27 cellular contexts compared by ENCODE assay signal in genomic region chr20:60330461-60330860, GRCh38.
"Had no signal": no experiment of that assay in that cellular context is flagged by ENCODE, and none has a peak within 500 bp of the region (broad histone marks: within the 10 kb centered on the region; RNA-seq: fewer than 3 reads in every experiment).

No MANE protein-coding gene starts in this region.

- H3K4me3 ChIP-seq: ascending aorta, cardiac muscle cell had no signal

- H3K4me1 ChIP-seq: ascending aorta had no signal

- H3K27ac ChIP-seq: ascending aorta, cardiac muscle cell, VCaP had no signal

- ATAC-seq: activated CD8-positive, alpha-beta T cell treated with anti-CD3 and anti-CD28 coated beads for 36 hours; activated naive CD8-positive, alpha-beta T cell treated with anti-CD3 and anti-CD28 coated beads, Interleukin-2, amount 50 U/mL, for 24 hours had no signal

- H3K9me3 ChIP-seq: ascending aorta had no signal

- H3K27me3 ChIP-seq: ascending aorta, cardiac muscle cell had no signal

- DNase-seq: activated B cell treated with CpG ODN at 0.5 μM for 24 hours; activated CD4-positive, alpha-beta memory T cell treated with anti-CD3 and anti-CD28 coated beads for 36 hours; activated CD4-positive, alpha-beta T cell treated with anti-CD3 and anti-CD28 coated beads for 4 hours; activated CD4-positive, alpha-beta T cell treated with anti-CD3 and anti-CD28 coated beads, Interleukin-2, amount 10 ng/mL, durations not matched to agents 24 days and 14 days; activated CD4-positive, alpha-beta T cell treated with anti-CD3 and anti-CD28 coated beads, Interleukin-2, amount 50 U/mL, for 1 hour; activated CD4-positive, alpha-beta T cell treated with anti-CD3 and anti-CD28 coated beads, Interleukin-2, amount 50 U/mL, for 4 hours; activated CD4-positive, CD25-positive, alpha-beta regulatory T cell treated with anti-CD3 and anti-CD28 coated beads, Interleukin-2, amount 50 U/mL, for 72 hours; activated CD8-positive, alpha-beta memory T cell treated with anti-CD3 and anti-CD28 coated beads, Interleukin-2, amount 50 U/mL, for 4 hours; activated CD8-positive, alpha-beta T cell treated with anti-CD3 and anti-CD28 coated beads for 36 hours; activated effector memory CD4-positive, alpha-beta T cell treated with Interleukin-2 at 50 U/mL for 16 hours; activated gamma-delta T cell; activated naive CD4-positive, alpha-beta T cell treated with anti-CD3 and anti-CD28 coated beads, Interleukin-2, amount 10 ng/mL, durations not matched to agents 7 days and 5 days; activated naive CD4-positive, alpha-beta T cell treated with Interleukin-2 at 50 U/mL for 16 hours; activated naive CD8-positive, alpha-beta T cell treated with anti-CD3 and anti-CD28 coated beads, Interleukin-2, amount 10 ng/mL, durations not matched to agents 7 days and 5 days; activated naive CD8-positive, alpha-beta T cell treated with anti-CD3 and anti-CD28 coated beads, Interleukin-2, amount 50 U/mL, for 24 hours; activated T-cell treated with anti-CD3 and anti-CD28 coated beads for 4 hours; activated T-cell treated with anti-CD3 and anti-CD28 coated beads, Interleukin-2, amount 50 U/mL, for 24 hours; activated T-cell treated with anti-CD3 and anti-CD28 coated beads, Interleukin-2, amount 50 U/mL, for 48 hours; amygdala; anterior cingulate cortex; central memory CD4-positive, alpha-beta T cell; T-helper 1 cell; T-helper 2 cell; T-helper 9 cell had no signal

- H3K36me3 ChIP-seq: ascending aorta, cardiac muscle cell had no signal
